1 cellular context compared by ENCODE assay signal in the genomic region with DNA sequence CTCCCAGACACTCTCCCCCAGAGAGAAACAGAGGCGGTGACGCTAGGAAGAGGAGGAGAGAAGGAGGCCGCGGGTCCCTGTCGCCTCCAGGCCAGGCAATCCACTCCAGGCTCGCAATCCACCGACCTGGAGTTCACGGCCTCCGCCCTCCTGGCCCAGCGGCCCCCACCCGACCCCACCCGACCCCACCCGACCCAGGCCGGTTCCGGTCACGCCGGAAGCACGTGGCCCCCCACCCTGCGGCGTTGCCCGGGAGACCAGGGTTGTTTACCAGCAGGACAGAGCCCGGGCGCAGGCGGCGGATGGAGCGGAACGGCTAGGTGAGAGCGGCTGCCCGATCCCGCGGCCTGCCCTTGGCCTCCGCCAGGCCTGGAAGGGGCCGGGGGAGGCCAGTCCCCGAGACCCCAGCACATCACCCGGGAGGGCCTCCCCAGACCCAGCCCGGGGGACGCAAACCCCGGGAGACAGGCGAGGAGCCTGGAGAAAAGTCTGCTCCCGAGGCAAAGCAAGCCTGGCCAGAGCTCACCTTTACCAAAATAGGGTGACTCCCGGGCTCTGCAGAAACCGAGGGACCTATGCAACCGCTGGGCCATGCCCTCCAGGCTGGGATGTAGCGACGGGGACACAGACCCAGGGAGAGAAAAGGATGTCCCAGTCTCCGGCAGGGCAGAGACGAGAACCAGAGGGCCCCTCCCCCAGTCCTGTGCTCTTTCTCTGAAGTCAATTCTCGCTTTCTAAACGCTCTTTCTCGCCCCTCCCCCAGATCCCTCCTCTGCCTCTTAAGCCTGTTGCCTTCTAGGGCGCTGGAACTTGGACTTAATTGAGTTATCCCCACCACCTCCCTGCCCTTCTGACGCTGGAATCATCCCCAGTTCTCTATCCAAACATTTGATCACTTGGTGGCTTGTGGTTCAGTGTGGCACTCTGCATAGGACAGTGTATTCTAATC.
TF ChIP-seq lines count a peak whose summit lies in the region.

A gene with protein sequence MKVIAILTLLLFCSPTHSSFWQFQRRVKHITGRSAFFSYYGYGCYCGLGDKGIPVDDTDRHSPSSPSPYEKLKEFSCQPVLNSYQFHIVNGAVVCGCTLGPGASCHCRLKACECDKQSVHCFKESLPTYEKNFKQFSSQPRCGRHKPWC (minus strand): TSS at position 685 of the 949 bp plus-strand sequence. CDS start 9,155 bp downstream, outside the sequence.
Gene UBXN10, plus strand, starts transcription at position 263 of the 949 bp plus-strand sequence. CDS start 4,466 bp downstream, outside the sequence.

TF ChIP-seq in K562, 482 proteins besides CTCF, POLR2A, EP300 and RAD21 (continued from another document and continues in another):
- no peak for TF ChIP-seq DLX4 (CRISPR knock-in tag; IDR thresholded peaks at IDR 0.05)
- TF ChIP-seq SAP30 (IDR thresholded peaks at IDR 0.05; ENCODE audit: borderline replicate concordance, insufficient read depth, low read depth, low read length, poor library complexity, severe bottlenecking), result peak; percentile 96
- no peak for TF ChIP-seq DMBX1 (CRISPR knock-in tag; IDR thresholded peaks at IDR 0.05; ENCODE audit: borderline replicate concordance)
- TF ChIP-seq HDAC8 (tag; IDR thresholded peaks at IDR 0.05), result no peak
- 0 out of 2 replicates have a peak, but pooled peaks have one; percentile 31 for TF ChIP-seq NR2C2 (CRISPR knock-in tag; IDR thresholded peaks at IDR 0.05)
- TF ChIP-seq NR2C2 (tag; IDR thresholded peaks at IDR 0.05), result peak; percentile 96
- no peak for TF ChIP-seq SRSF9 (IDR thresholded peaks at IDR 0.05; ENCODE audit: borderline replicate concordance, low read depth, low read length)
- TF ChIP-seq HMGN3 (IDR thresholded peaks at IDR 0.05; ENCODE audit: borderline replicate concordance, extremely low read depth, insufficient read length, low read depth, low read length), result peak; percentile 56
- TF ChIP-seq KAT2B (IDR thresholded peaks at IDR 0.05; ENCODE audit: low read depth, low read length), result no peak
- TF ChIP-seq ATF7 (IDR thresholded peaks at IDR 0.05), result peak; percentile 43; the same call in 1 of the 2 replicates
- TF ChIP-seq SAFB (IDR thresholded peaks at IDR 0.05; ENCODE audit: borderline replicate concordance, low read depth, low read length), result no peak
- TF ChIP-seq NRF1 (conservative IDR thresholded peaks at IDR 0.05 in 1 of 2, IDR thresholded peaks at IDR 0.05 in 1 of 2), result 0 out of 4 replicates have a peak, but pooled peaks of 1 of the 2 experiments have one; percentile 28
- TF ChIP-seq HNRNPH1 (optimal IDR thresholded peaks at IDR 0.05; ENCODE audit: low read depth, low read length), result no peak
- TF ChIP-seq, protein P1, sequence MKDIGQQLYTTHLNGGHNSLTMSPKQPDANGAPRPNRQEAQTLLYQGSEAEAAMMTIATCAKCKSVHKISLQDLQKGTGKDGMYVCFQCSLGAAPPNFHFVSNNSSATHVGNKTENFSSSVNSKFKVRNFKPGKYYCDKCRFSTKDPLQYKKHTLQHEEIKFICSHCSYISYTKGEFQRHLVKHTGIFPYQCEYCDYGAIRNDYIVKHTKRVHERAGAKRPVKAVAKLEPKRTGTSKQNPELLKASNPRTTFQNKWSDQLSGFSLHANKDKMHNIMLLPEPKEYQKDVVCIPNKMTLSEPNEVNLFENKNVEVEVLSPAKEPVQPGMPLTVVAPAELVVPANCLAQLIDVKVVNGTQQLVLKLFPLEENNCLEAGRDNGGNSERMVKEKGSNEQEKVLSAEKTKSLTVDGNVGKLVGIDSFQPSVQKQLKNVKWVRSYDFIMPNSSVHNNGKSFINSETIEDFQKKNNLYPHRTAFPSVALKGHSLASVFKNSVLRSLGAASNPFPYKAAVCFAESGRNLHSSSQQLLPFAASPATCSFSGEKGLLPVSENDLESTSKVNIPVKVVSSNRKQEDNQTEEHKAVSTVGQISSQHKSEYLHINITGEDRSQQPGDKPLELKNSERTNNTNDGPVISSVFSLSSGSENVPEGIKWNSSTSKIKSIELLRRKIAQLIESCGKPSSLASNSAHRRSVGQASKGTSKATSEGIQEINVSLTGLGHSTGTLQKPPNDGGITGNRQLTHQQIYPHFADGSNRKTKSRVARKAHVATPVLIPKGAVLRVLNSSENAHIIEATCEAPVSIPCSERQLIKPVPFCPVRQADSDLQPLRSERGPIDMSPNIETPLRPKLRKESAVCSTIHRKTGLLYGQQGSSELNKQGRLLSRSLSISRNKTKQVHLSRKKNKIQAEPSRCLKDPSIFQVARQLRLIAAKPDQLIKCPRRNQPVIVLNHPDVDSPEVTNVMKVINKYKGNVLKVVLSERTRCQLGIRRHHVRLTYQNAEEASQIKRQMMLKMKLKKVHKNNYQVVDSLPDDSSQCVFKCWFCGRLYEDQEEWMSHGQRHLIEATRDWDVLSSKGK (CRISPR knock-in tag; IDR thresholded peaks at IDR 0.05), result no peak
- TF ChIP-seq ZNF444 (CRISPR knock-in tag; IDR thresholded peaks at IDR 0.05), result no peak
- peak; percentile 90 for TF ChIP-seq ZC3H4 (CRISPR knock-in tag; IDR thresholded peaks at IDR 0.05; ENCODE audit: borderline replicate concordance)
- TF ChIP-seq, protein P2, sequence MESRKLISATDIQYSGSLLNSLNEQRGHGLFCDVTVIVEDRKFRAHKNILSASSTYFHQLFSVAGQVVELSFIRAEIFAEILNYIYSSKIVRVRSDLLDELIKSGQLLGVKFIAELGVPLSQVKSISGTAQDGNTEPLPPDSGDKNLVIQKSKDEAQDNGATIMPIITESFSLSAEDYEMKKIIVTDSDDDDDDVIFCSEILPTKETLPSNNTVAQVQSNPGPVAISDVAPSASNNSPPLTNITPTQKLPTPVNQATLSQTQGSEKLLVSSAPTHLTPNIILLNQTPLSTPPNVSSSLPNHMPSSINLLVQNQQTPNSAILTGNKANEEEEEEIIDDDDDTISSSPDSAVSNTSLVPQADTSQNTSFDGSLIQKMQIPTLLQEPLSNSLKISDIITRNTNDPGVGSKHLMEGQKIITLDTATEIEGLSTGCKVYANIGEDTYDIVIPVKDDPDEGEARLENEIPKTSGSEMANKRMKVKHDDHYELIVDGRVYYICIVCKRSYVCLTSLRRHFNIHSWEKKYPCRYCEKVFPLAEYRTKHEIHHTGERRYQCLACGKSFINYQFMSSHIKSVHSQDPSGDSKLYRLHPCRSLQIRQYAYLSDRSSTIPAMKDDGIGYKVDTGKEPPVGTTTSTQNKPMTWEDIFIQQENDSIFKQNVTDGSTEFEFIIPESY (CRISPR knock-in tag; IDR thresholded peaks at IDR 0.05), result no peak
- TF ChIP-seq, protein P3, sequence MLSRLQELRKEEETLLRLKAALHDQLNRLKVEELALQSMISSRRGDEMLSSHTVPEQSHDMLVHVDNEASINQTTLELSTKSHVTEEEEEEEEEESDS (CRISPR knock-in tag; IDR thresholded peaks at IDR 0.05), result no peak
- 0 out of 2 replicates have a peak, but pooled peaks have one; percentile 57 for TF ChIP-seq POLR2AphosphoS2 (IDR thresholded peaks at IDR 0.05; ENCODE audit: low read length)
- TF ChIP-seq ZNF695 (CRISPR knock-in tag; IDR thresholded peaks at IDR 0.05), result no peak
- peak; percentile 90 for TF ChIP-seq RFX1 (IDR thresholded peaks at IDR 0.05)
- peak; percentile 9; the same call in 1 of the 2 replicates for TF ChIP-seq RB1 (IDR thresholded peaks at IDR 0.05; ENCODE audit: low read depth)
- TF ChIP-seq, protein P4, sequence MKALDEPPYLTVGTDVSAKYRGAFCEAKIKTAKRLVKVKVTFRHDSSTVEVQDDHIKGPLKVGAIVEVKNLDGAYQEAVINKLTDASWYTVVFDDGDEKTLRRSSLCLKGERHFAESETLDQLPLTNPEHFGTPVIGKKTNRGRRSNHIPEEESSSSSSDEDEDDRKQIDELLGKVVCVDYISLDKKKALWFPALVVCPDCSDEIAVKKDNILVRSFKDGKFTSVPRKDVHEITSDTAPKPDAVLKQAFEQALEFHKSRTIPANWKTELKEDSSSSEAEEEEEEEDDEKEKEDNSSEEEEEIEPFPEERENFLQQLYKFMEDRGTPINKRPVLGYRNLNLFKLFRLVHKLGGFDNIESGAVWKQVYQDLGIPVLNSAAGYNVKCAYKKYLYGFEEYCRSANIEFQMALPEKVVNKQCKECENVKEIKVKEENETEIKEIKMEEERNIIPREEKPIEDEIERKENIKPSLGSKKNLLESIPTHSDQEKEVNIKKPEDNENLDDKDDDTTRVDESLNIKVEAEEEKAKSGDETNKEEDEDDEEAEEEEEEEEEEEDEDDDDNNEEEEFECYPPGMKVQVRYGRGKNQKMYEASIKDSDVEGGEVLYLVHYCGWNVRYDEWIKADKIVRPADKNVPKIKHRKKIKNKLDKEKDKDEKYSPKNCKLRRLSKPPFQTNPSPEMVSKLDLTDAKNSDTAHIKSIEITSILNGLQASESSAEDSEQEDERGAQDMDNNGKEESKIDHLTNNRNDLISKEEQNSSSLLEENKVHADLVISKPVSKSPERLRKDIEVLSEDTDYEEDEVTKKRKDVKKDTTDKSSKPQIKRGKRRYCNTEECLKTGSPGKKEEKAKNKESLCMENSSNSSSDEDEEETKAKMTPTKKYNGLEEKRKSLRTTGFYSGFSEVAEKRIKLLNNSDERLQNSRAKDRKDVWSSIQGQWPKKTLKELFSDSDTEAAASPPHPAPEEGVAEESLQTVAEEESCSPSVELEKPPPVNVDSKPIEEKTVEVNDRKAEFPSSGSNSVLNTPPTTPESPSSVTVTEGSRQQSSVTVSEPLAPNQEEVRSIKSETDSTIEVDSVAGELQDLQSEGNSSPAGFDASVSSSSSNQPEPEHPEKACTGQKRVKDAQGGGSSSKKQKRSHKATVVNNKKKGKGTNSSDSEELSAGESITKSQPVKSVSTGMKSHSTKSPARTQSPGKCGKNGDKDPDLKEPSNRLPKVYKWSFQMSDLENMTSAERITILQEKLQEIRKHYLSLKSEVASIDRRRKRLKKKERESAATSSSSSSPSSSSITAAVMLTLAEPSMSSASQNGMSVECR (CRISPR knock-in tag; IDR thresholded peaks at IDR 0.05), result peak; percentile 84
- no peak; a peak in 1 of 4 replicates for TF ChIP-seq CSDE1 (IDR thresholded peaks at IDR 0.05)
- peak; percentile 40; the same call in 1 of the 2 replicates for TF ChIP-seq ZNF197 (CRISPR knock-in tag; IDR thresholded peaks at IDR 0.05; ENCODE audit: low read depth)
- TF ChIP-seq MTA2 (IDR thresholded peaks at IDR 0.05; ENCODE audit: low read depth), result no peak
- TF ChIP-seq HOMEZ (CRISPR knock-in tag; IDR thresholded peaks at IDR 0.05), result no peak
- TF ChIP-seq ZNF134 (CRISPR knock-in tag; conservative IDR thresholded peaks at IDR 0.05), result no peak
- TF ChIP-seq ZBTB8A (IDR thresholded peaks at IDR 0.05; ENCODE audit: partially characterized antibody), result no peak
- TF ChIP-seq KDM1A (IDR thresholded peaks at IDR 0.05), result no peak
- TF ChIP-seq, protein P5, sequence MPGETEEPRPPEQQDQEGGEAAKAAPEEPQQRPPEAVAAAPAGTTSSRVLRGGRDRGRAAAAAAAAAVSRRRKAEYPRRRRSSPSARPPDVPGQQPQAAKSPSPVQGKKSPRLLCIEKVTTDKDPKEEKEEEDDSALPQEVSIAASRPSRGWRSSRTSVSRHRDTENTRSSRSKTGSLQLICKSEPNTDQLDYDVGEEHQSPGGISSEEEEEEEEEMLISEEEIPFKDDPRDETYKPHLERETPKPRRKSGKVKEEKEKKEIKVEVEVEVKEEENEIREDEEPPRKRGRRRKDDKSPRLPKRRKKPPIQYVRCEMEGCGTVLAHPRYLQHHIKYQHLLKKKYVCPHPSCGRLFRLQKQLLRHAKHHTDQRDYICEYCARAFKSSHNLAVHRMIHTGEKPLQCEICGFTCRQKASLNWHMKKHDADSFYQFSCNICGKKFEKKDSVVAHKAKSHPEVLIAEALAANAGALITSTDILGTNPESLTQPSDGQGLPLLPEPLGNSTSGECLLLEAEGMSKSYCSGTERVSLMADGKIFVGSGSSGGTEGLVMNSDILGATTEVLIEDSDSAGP (CRISPR knock-in tag; IDR thresholded peaks at IDR 0.05), result 0 out of 2 replicates have a peak, but pooled peaks have one; percentile 24
- TF ChIP-seq GABPB1 (CRISPR knock-in tag; IDR thresholded peaks at IDR 0.05), result peak; percentile 78; the same call in 1 of the 2 replicates
- no peak for TF ChIP-seq ID3 (CRISPR knock-in tag; IDR thresholded peaks at IDR 0.05)
- peak; percentile 57; the same call in 1 of the 2 replicates for TF ChIP-seq ID3 (tag; IDR thresholded peaks at IDR 0.05)
- TF ChIP-seq POLR3G (IDR thresholded peaks at IDR 0.05; ENCODE audit: extremely low read depth, insufficient read length, insufficient replicate concordance), result no peak
- TF ChIP-seq BHLHE40 (IDR thresholded peaks at IDR 0.05; ENCODE audit: low read length), result peak; percentile 77
- no peak for TF ChIP-seq IFI16 (CRISPR knock-in tag; IDR thresholded peaks at IDR 0.05)
- TF ChIP-seq TBL1XR1 (IDR thresholded peaks at IDR 0.05; ENCODE audit: low read length in 2 of 2), result peak; percentile 8 to 76; a peak in 2 of 4 replicates
- TF ChIP-seq NCOR1 (IDR thresholded peaks at IDR 0.05), result peak; percentile 10; the same call in 1 of the 2 replicates
- TF ChIP-seq ARHGAP35 (IDR thresholded peaks at IDR 0.05; ENCODE audit: partially characterized antibody), result no peak
- TF ChIP-seq HNRNPK (IDR thresholded peaks at IDR 0.05; ENCODE audit: low read depth, low read length, poor library complexity, severe bottlenecking), result no peak
- TF ChIP-seq TFAM (CRISPR knock-in tag; conservative IDR thresholded peaks at IDR 0.05), result no peak
- TF ChIP-seq ETV1 (tag; conservative IDR thresholded peaks at IDR 0.05; ENCODE audit: low read depth), result peak; percentile 75
